Comparison of ENCODE assay signal across 14 cellular contexts in genomic region chr20:47638851-47639250, GRCh38.
DNase-seq lines count a peak whose midpoint lies in the region; ATAC-seq and TF ChIP-seq lines count a peak whose summit lies in the region.
"Had no signal": no experiment of that assay in that cellular context is flagged by ENCODE, and none has a peak within 500 bp of the region (broad histone marks: within the 10 kb centered on the region; RNA-seq: fewer than 3 reads in every experiment).

No MANE protein-coding gene starts in this region.

- H3K27me3 Mint-ChIP-seq in osteocyte (ENCODE audit: unreplicated experiment), result no peaks in the 10 kb centered on the region
- no peaks in the 10 kb centered on the region for H3K27me3 Mint-ChIP-seq in naive thymus-derived CD8-positive, alpha-beta T cell
- H3K27me3 Mint-ChIP-seq: CD8-positive, alpha-beta memory T cell had no signal

- no peak for DNase-seq in right cardiac atrium
- DNase-seq in cardiac septum (ENCODE audit: low spot score), result no peak
- peak; percentile 25 for DNase-seq in dermis blood vessel endothelial cell
- no peak for DNase-seq in osteocyte (ENCODE audit: extremely low spot score, unreplicated experiment)
- DNase-seq in naive thymus-derived CD8-positive, alpha-beta T cell, result no peak
- no peak for DNase-seq in NCI-H1694 (lab: John Stamatoyannopoulos, UW)
- DNase-seq: 8988T; AML-193; CD8-positive, alpha-beta memory T cell; GOT3; H9 had no signal

- no peak overlapping the region for H3K4me3 Mint-ChIP-seq in osteocyte (ENCODE audit: unreplicated experiment)
- no peak overlapping the region for H3K4me3 Mint-ChIP-seq in naive thymus-derived CD8-positive, alpha-beta T cell
- H3K4me3 Mint-ChIP-seq: CD8-positive, alpha-beta memory T cell; H9 had no signal

- H3K4me3 ChIP-seq in right cardiac atrium (ENCODE audit: low read length), result no peak overlapping the region
- H3K4me3 ChIP-seq: BLaER1, GM12878 had no signal

- H3K9me3 ChIP-seq in right cardiac atrium (ENCODE audit: control insufficient read depth, low read length), result no peaks in the 10 kb centered on the region
- H3K9me3 ChIP-seq: BLaER1 had no signal

- no peak overlapping the region for H3K27ac ChIP-seq in right cardiac atrium (ENCODE audit: low read length)
- H3K27ac ChIP-seq: BLaER1 had no signal

- ATAC-seq in right cardiac atrium (peak; percentile 48 to 55), GM19467 (IDR thresholded peaks at IDR 0.05; ENCODE audit: unreplicated experiment) (no peak)
- ATAC-seq in naive thymus-derived CD8-positive, alpha-beta T cell, result no peak
- ATAC-seq: GM12878 had no signal

- no peaks in the 10 kb centered on the region for H3K27me3 ChIP-seq in right cardiac atrium (ENCODE audit: control insufficient read depth, insufficient read depth)
- H3K27me3 ChIP-seq: BLaER1 had no signal

- H3K36me3 Mint-ChIP-seq in osteocyte (ENCODE audit: unreplicated experiment), result peaks cover 69% of the 10 kb centered on the region
- H3K36me3 Mint-ChIP-seq in naive thymus-derived CD8-positive, alpha-beta T cell, result peaks cover 14 to 93% (median 32%) of the 10 kb centered on the region in 3 donors

- POLR2A ChIA-PET in naive thymus-derived CD8-positive, alpha-beta T cell (lab: Charles Lee), result no interaction called here

- intact Hi-C loops in right cardiac atrium (cut with DNase I), result loop anchor here in 1 of 4 donors (10.0 kb wide), 1 partner anchor 364 kb away; no protein-coding TSS in a partner anchor
- intact Hi-C loops in cardiac septum (cut with DNase I), result no loop called here

- peaks cover 11% of the 10 kb centered on the region for H3K4me1 Mint-ChIP-seq in osteocyte (ENCODE audit: unreplicated experiment)
- peaks cover 0 to 10% (median 3%) of the 10 kb centered on the region in 4 donors for H3K4me1 Mint-ChIP-seq in naive thymus-derived CD8-positive, alpha-beta T cell
- H3K4me1 Mint-ChIP-seq: H9 had no signal

- TF ChIP-seq CTCF in osteocyte (IDR thresholded peaks at IDR 0.05), result no peak

- H3K9me3 Mint-ChIP-seq in osteocyte (ENCODE audit: unreplicated experiment), result no peaks in the 10 kb centered on the region
- H3K9me3 Mint-ChIP-seq in naive thymus-derived CD8-positive, alpha-beta T cell, result no peaks in the 10 kb centered on the region
- H3K9me3 Mint-ChIP-seq: CD8-positive, alpha-beta memory T cell; H9 had no signal

- WGBS in right cardiac atrium, result 35% methylated on average over 4 of the region's 4 CpGs

- peak overlapping the region; percentile 57 for H3K27ac Mint-ChIP-seq in osteocyte (ENCODE audit: unreplicated experiment)
- H3K27ac Mint-ChIP-seq in naive thymus-derived CD8-positive, alpha-beta T cell, result no peak overlapping the region
- H3K27ac Mint-ChIP-seq: H9 had no signal

- H3K4me1 ChIP-seq in right cardiac atrium (ENCODE audit: control insufficient read depth, insufficient read depth, low read length), result no peaks in the 10 kb centered on the region
- H3K4me1 ChIP-seq: BLaER1 had no signal

Comparison
In these comparisons a context has a peak if more than half of its experiments do, and no peak if none do; other contexts are left out.
1. ATAC-seq: peak in right cardiac atrium (2 of 2); none in naive thymus-derived CD8-positive, alpha-beta T cell (0 of 2) and GM19467 (single experiment).